Comparison of ENCODE assay signal across 28 cellular contexts in genomic region chr3:13626915-13627460, GRCh38.
"Had no signal": no experiment of that assay in that cellular context is flagged by ENCODE, and none has a peak within 500 bp of the region (broad histone marks: within the 10 kb centered on the region; RNA-seq: fewer than 3 reads in every experiment).

No MANE protein-coding gene starts in this region.

- H3K9me3 ChIP-seq: ascending aorta, body of pancreas had no signal

- H3K4me3 ChIP-seq: ascending aorta, body of pancreas had no signal

- H3K9me3 Mint-ChIP-seq: activated CD4-positive, alpha-beta memory T cell treated with anti-CD3 and anti-CD28 coated beads for 36 hours; activated CD4-positive, alpha-beta T cell treated with anti-CD3 and anti-CD28 coated beads, Interleukin-2, amount 10 ng/mL, durations not matched to agents 7 days and 5 days; activated naive CD8-positive, alpha-beta T cell treated with anti-CD3 and anti-CD28 coated beads, Interleukin-2, amount 10 ng/mL, durations not matched to agents 7 days and 5 days; activated T-helper 17 cell treated with anti-CD3 and anti-CD28 coated beads, Interleukin-2, amount 50 U/mL, for 72 hours; central memory CD8-positive, alpha-beta T cell had no signal

- H3K4me1 Mint-ChIP-seq: activated CD4-positive, alpha-beta T cell treated with anti-CD3 and anti-CD28 coated beads, Interleukin-2, amount 10 ng/mL, durations not matched to agents 7 days and 5 days; activated naive CD8-positive, alpha-beta T cell treated with anti-CD3 and anti-CD28 coated beads, Interleukin-2, amount 10 ng/mL, durations not matched to agents 7 days and 5 days; activated T-helper 17 cell treated with anti-CD3 and anti-CD28 coated beads, Interleukin-2, amount 50 U/mL, for 72 hours; central memory CD8-positive, alpha-beta T cell had no signal

- H3K36me3 Mint-ChIP-seq: activated CD4-positive, alpha-beta memory T cell treated with anti-CD3 and anti-CD28 coated beads for 36 hours; activated naive CD8-positive, alpha-beta T cell treated with anti-CD3 and anti-CD28 coated beads, Interleukin-2, amount 10 ng/mL, durations not matched to agents 7 days and 5 days had no signal

- H3K27ac Mint-ChIP-seq: activated CD4-positive, alpha-beta memory T cell treated with anti-CD3 and anti-CD28 coated beads for 36 hours; activated CD4-positive, alpha-beta T cell treated with anti-CD3 and anti-CD28 coated beads, Interleukin-2, amount 10 ng/mL, durations not matched to agents 7 days and 5 days; activated naive CD8-positive, alpha-beta T cell treated with anti-CD3 and anti-CD28 coated beads, Interleukin-2, amount 10 ng/mL, durations not matched to agents 7 days and 5 days; activated T-helper 17 cell treated with anti-CD3 and anti-CD28 coated beads, Interleukin-2, amount 50 U/mL, for 72 hours; T-helper 17 cell had no signal

- H3K4me1 ChIP-seq: ascending aorta, body of pancreas had no signal

- H3K27me3 Mint-ChIP-seq: activated CD4-positive, alpha-beta memory T cell treated with anti-CD3 and anti-CD28 coated beads for 36 hours; activated CD4-positive, alpha-beta T cell treated with anti-CD3 and anti-CD28 coated beads, Interleukin-2, amount 10 ng/mL, durations not matched to agents 7 days and 5 days; activated naive CD8-positive, alpha-beta T cell treated with anti-CD3 and anti-CD28 coated beads, Interleukin-2, amount 10 ng/mL, durations not matched to agents 7 days and 5 days had no signal

- H3K27me3 ChIP-seq: ascending aorta, body of pancreas had no signal

- H3K4me3 Mint-ChIP-seq: activated CD4-positive, alpha-beta memory T cell treated with anti-CD3 and anti-CD28 coated beads for 36 hours; activated CD4-positive, alpha-beta T cell treated with anti-CD3 and anti-CD28 coated beads, Interleukin-2, amount 10 ng/mL, durations not matched to agents 7 days and 5 days; activated naive CD8-positive, alpha-beta T cell treated with anti-CD3 and anti-CD28 coated beads, Interleukin-2, amount 10 ng/mL, durations not matched to agents 7 days and 5 days; activated T-helper 17 cell treated with anti-CD3 and anti-CD28 coated beads, Interleukin-2, amount 50 U/mL, for 72 hours; central memory CD8-positive, alpha-beta T cell; T-helper 17 cell had no signal

- H3K27ac ChIP-seq: ascending aorta, body of pancreas had no signal

- DNase-seq: activated CD4-positive, alpha-beta memory T cell treated with anti-CD3 and anti-CD28 coated beads for 36 hours; activated CD4-positive, alpha-beta T cell treated with anti-CD3 and anti-CD28 coated beads, Interleukin-2, amount 10 ng/mL, durations not matched to agents 7 days and 5 days; activated CD4-positive, CD25-positive, alpha-beta regulatory T cell; activated CD8-positive, alpha-beta memory T cell treated with anti-CD3 and anti-CD28 coated beads for 24 hours; activated gamma-delta T cell treated with Interleukin-2 at 50 U/mL for 16 hours; activated naive CD4-positive, alpha-beta T cell treated with anti-CD3 and anti-CD28 coated beads, Interleukin-2, amount 50 U/mL, for 16 hours; activated naive CD8-positive, alpha-beta T cell treated with anti-CD3 and anti-CD28 coated beads, Interleukin-2, amount 10 ng/mL, durations not matched to agents 7 days and 5 days; activated T-cell treated with anti-CD3 and anti-CD28 coated beads for 4 hours; activated T-cell treated with anti-CD3 and anti-CD28 coated beads, Interleukin-2, amount 50 U/mL, for 48 hours; body of pancreas; KBM-7; NCI-H1092; NCI-H1417; NCI-H1694; NCI-H2029; NCI-H2107; NCI-H2171 treated with DMSO at 0.1 percent for 48 hours; NCI-H226; NCI-H526; NCI-H774; OCI-M1; SIG-M5; T-helper 17 cell; T-helper 9 cell had no signal

- ATAC-seq: activated T-helper 17 cell treated with anti-CD3 and anti-CD28 coated beads, Interleukin-2, amount 50 U/mL, for 72 hours; body of pancreas; Panc1; T-helper 17 cell had no signal
